ENCODE assay signal across 17 cellular contexts in genomic region chr14:48391661-48392060, GRCh38.
DNase-seq lines count a peak whose midpoint lies in the region; ATAC-seq and TF ChIP-seq lines count a peak whose summit lies in the region.
"Had no signal": no experiment of that assay in that cellular context is flagged by ENCODE, and none has a peak within 500 bp of the region (broad histone marks: within the 10 kb centered on the region; RNA-seq: fewer than 3 reads in every experiment).

No MANE protein-coding gene starts in this region.

- H3K27ac ChIP-seq in smooth muscle cell (ENCODE audit: low read depth) = peak overlapping the region; percentile 68
- H3K27ac ChIP-seq: 22Rv1, A549, BLaER1 had no signal

- peak overlapping the region; percentile 68 for H3K4me2 ChIP-seq in smooth muscle cell
- H3K4me2 ChIP-seq: A549, BLaER1 had no signal

- no peaks in the 10 kb centered on the region for H4K20me1 ChIP-seq in smooth muscle cell (ENCODE audit: low read depth)
- H4K20me1 ChIP-seq: BLaER1 had no signal

- H3F3A ChIP-seq in smooth muscle cell (ENCODE audit: low read depth) = no peaks in the 10 kb centered on the region

- no peaks in the 10 kb centered on the region for H3K27me3 ChIP-seq in smooth muscle cell (ENCODE audit: low read depth)
- H3K27me3 ChIP-seq: BLaER1 had no signal

- no peak overlapping the region for H3K4me3 Mint-ChIP-seq in activated CD4-positive, alpha-beta T cell treated with anti-CD3 and anti-CD28 coated beads, Interleukin-2, amount 10 ng/mL, durations not matched to agents 24 days and 14 days
- no peak overlapping the region for H3K4me3 Mint-ChIP-seq in activated CD4-positive, alpha-beta T cell treated with anti-CD3 and anti-CD28 coated beads, Interleukin-2, amount 10 ng/mL, durations not matched to agents 7 days and 5 days
- H3K4me3 Mint-ChIP-seq: CD14-positive monocyte had no signal

- no peaks in the 10 kb centered on the region for H3K9me3 ChIP-seq in smooth muscle cell (replicated peaks; ENCODE audit: low read depth)
- H3K9me3 ChIP-seq: A549, BLaER1, HAP-1 had no signal

- TF ChIP-seq CTCF in smooth muscle cell (IDR thresholded peaks at IDR 0.05; ENCODE audit: borderline replicate concordance, insufficient read depth, poor library complexity, severe bottlenecking) = no peak

- H2AFZ ChIP-seq in smooth muscle cell (ENCODE audit: low read depth) = peak overlapping the region; percentile 54

- POLR2A ChIA-PET in activated CD4-positive, alpha-beta T cell treated with anti-CD3 and anti-CD28 coated beads, Interleukin-2, amount 10 ng/mL, durations not matched to agents 7 days and 5 days (lab: Charles Lee) = no interaction called here

- no peaks in the 10 kb centered on the region for H3K9me3 Mint-ChIP-seq in activated CD4-positive, alpha-beta T cell treated with anti-CD3 and anti-CD28 coated beads, Interleukin-2, amount 10 ng/mL, durations not matched to agents 24 days and 14 days
- no peaks in the 10 kb centered on the region for H3K9me3 Mint-ChIP-seq in activated CD4-positive, alpha-beta T cell treated with anti-CD3 and anti-CD28 coated beads, Interleukin-2, amount 10 ng/mL, durations not matched to agents 7 days and 5 days
- H3K9me3 Mint-ChIP-seq: CD14-positive monocyte had no signal

- CTCF ChIA-PET in activated CD4-positive, alpha-beta T cell treated with anti-CD3 and anti-CD28 coated beads, Interleukin-2, amount 10 ng/mL, durations not matched to agents 7 days and 5 days (lab: Charles Lee) = no interaction called here

- DNase-seq in activated CD4-positive, alpha-beta T cell treated with anti-CD3 and anti-CD28 coated beads, Interleukin-2, amount 10 ng/mL, durations not matched to agents 24 days and 14 days = peak; percentile 18
- DNase-seq in activated CD4-positive, alpha-beta T cell treated with anti-CD3 and anti-CD28 coated beads, Interleukin-2, amount 10 ng/mL, durations not matched to agents 7 days and 5 days = no peak
- DNase-seq in amniotic epithelial cell (ENCODE audit: low read depth) = peak; percentile 48
- peak; percentile 6 for DNase-seq in glomerular visceral epithelial cell (ENCODE audit: extremely low spot score)
- DNase-seq in smooth muscle cell (lab: John Stamatoyannopoulos, UW; ENCODE audit: unreplicated experiment) = no peak
- no peak for DNase-seq in NCI-H2081 (lab: John Stamatoyannopoulos, UW)
- DNase-seq in posterior cingulate gyrus = no peak
- DNase-seq: CD4-positive, alpha-beta memory T cell; DMS153; DMS79 treated with DMSO at 0.1 percent for 48 hours had no signal

- no peak overlapping the region for H3K27ac Mint-ChIP-seq in activated CD4-positive, alpha-beta T cell treated with anti-CD3 and anti-CD28 coated beads, Interleukin-2, amount 10 ng/mL, durations not matched to agents 24 days and 14 days
- H3K27ac Mint-ChIP-seq in activated CD4-positive, alpha-beta T cell treated with anti-CD3 and anti-CD28 coated beads, Interleukin-2, amount 10 ng/mL, durations not matched to agents 7 days and 5 days = no peak overlapping the region
- H3K27ac Mint-ChIP-seq: CD14-positive monocyte; CD4-positive, alpha-beta memory T cell had no signal

- no peak overlapping the region for H3K9ac ChIP-seq in smooth muscle cell (ENCODE audit: low read depth)
- H3K9ac ChIP-seq: BLaER1 had no signal

- H3K79me2 ChIP-seq in smooth muscle cell (ENCODE audit: low read depth) = no peaks in the 10 kb centered on the region

- no peaks in the 10 kb centered on the region for H3K4me1 Mint-ChIP-seq in activated CD4-positive, alpha-beta T cell treated with anti-CD3 and anti-CD28 coated beads, Interleukin-2, amount 10 ng/mL, durations not matched to agents 24 days and 14 days
- H3K4me1 Mint-ChIP-seq in activated CD4-positive, alpha-beta T cell treated with anti-CD3 and anti-CD28 coated beads, Interleukin-2, amount 10 ng/mL, durations not matched to agents 7 days and 5 days = no peaks in the 10 kb centered on the region
- H3K4me1 Mint-ChIP-seq: CD14-positive monocyte; CD4-positive, alpha-beta memory T cell had no signal

- no peak overlapping the region for H3K4me3 ChIP-seq in smooth muscle cell
- H3K4me3 ChIP-seq: A549, BLaER1, GM12878, HAP-1 had no signal

- H3K36me3 Mint-ChIP-seq in activated CD4-positive, alpha-beta T cell treated with anti-CD3 and anti-CD28 coated beads, Interleukin-2, amount 10 ng/mL, durations not matched to agents 24 days and 14 days (ENCODE audit: low read depth) = no peaks in the 10 kb centered on the region
- no peaks in the 10 kb centered on the region for H3K36me3 Mint-ChIP-seq in activated CD4-positive, alpha-beta T cell treated with anti-CD3 and anti-CD28 coated beads, Interleukin-2, amount 10 ng/mL, durations not matched to agents 7 days and 5 days (ENCODE audit: low read depth)
- H3K36me3 Mint-ChIP-seq: CD14-positive monocyte; CD4-positive, alpha-beta memory T cell had no signal

- WGBS in smooth muscle cell (ENCODE audit: low lambda C conversion rate) = 13% methylated on average over 5 of the region's 5 CpGs

- no peaks in the 10 kb centered on the region for H3K27me3 Mint-ChIP-seq in activated CD4-positive, alpha-beta T cell treated with anti-CD3 and anti-CD28 coated beads, Interleukin-2, amount 10 ng/mL, durations not matched to agents 24 days and 14 days
- H3K27me3 Mint-ChIP-seq in activated CD4-positive, alpha-beta T cell treated with anti-CD3 and anti-CD28 coated beads, Interleukin-2, amount 10 ng/mL, durations not matched to agents 7 days and 5 days = no peaks in the 10 kb centered on the region
- H3K27me3 Mint-ChIP-seq: CD4-positive, alpha-beta memory T cell had no signal

- no peaks in the 10 kb centered on the region for H3K36me3 ChIP-seq in smooth muscle cell (ENCODE audit: low read depth)
- H3K36me3 ChIP-seq: BLaER1, HAP-1 had no signal

- no peak for ATAC-seq in GM18867 (IDR thresholded peaks at IDR 0.05; ENCODE audit: unreplicated experiment)
- ATAC-seq: A549, GM12878 had no signal

- H3K4me1 ChIP-seq in smooth muscle cell (ENCODE audit: low read depth) = no peaks in the 10 kb centered on the region
- H3K4me1 ChIP-seq: A549, BLaER1, HAP-1 had no signal

- intact Hi-C loops in activated CD4-positive, alpha-beta T cell treated with anti-CD3 and anti-CD28 coated beads, Interleukin-2, amount 10 ng/mL, durations not matched to agents 24 days and 14 days (cut with micrococcal nuclease) = no loop called here
- intact Hi-C loops in posterior cingulate gyrus (cut with DNase I) = no loop called here

Comparison
In these comparisons a context has a peak if more than half of its experiments do, and no peak if none do; other contexts are left out.
1. DNase-seq: peak in activated CD4-positive, alpha-beta T cell treated with anti-CD3 and anti-CD28 coated beads, Interleukin-2, amount 10 ng/mL, durations not matched to agents 24 days and 14 days (single experiment), amniotic epithelial cell (single experiment) and glomerular visceral epithelial cell (single experiment); none in activated CD4-positive, alpha-beta T cell treated with anti-CD3 and anti-CD28 coated beads, Interleukin-2, amount 10 ng/mL, durations not matched to agents 7 days and 5 days (single experiment), smooth muscle cell (single experiment), NCI-H2081 (0 of 2) and posterior cingulate gyrus (0 of 10).